1 cellular context compared by ENCODE assay signal in genomic region chr4:115562506-115562905, GRCh38.
TF ChIP-seq lines count a peak whose summit lies in the region.

No MANE protein-coding gene starts in this region.

TF ChIP-seq in GM23338, 12 proteins besides CTCF, POLR2A, EP300 and RAD21 (continued from another document):
- no peak for TF ChIP-seq EZH2 (IDR thresholded peaks at IDR 0.05; ENCODE audit: low read depth, unreplicated experiment)
- TF ChIP-seq ZNF114 (CRISPR knock-in tag; IDR thresholded peaks at IDR 0.05), result no peak
- TF ChIP-seq POLR2AphosphoS5 (IDR thresholded peaks at IDR 0.05; ENCODE audit: low read depth), result no peak
- no peak for TF ChIP-seq ZNF462 (CRISPR knock-in tag; IDR thresholded peaks at IDR 0.05)
